In the genomic region with DNA sequence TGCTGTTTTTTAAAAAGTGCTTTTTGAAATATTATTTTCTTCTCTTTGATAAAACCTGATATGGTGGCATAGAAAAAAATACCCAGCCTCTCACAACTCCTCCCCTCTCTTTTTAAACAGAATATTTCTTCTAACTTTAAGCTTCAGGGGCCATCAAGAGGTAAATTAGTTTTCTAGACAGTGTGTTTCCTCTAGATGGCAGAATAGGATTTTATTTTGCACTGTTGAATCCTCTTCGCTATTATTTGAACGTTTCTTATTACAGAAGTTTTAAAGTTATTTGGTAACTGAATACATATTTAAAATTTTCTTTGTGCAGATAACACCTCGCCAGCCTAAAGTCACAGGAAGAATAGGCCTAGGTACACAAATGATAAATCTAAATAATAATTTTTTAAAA, we compare ENCODE assay signal across 9 cellular contexts. TPM values are rescaled to one million over a fixed set of nuclear protein-coding genes. Genes with fewer than 3 reads are reported as not detected.
A peak's percentile ranks its signal among the peaks of the same experiment; 100 is the strongest.
DNase-seq lines count a peak whose midpoint lies in the region; ATAC-seq and TF ChIP-seq lines count a peak whose summit lies in the region.
"Had no signal": no experiment of that assay in that cellular context is flagged by ENCODE, and none has a peak within 500 bp of the region (broad histone marks: within the 10 kb centered on the region; RNA-seq: fewer than 3 reads in every experiment).

No MANE protein-coding gene starts in this region.

- no peak overlapping the region for H2BK120ac ChIP-seq in mesendoderm (ENCODE audit: low read depth, low read length)

- H2AK5ac ChIP-seq in mesendoderm (ENCODE audit: low read length) = no peak overlapping the region

- no peak overlapping the region for H4K5ac ChIP-seq in mesendoderm (ENCODE audit: low read length)

- H3K4me2 ChIP-seq in mesendoderm (ENCODE audit: low read length) = no peak overlapping the region

- H4K8ac ChIP-seq in mesendoderm (ENCODE audit: low read depth, low read length) = no peak overlapping the region

- H3K27ac ChIP-seq in mesendoderm (ENCODE audit: low read depth, low read length) = no peak overlapping the region

- POLR2A ChIA-PET in HEK293T (lab: Yijun Ruan, JAX) = no interaction called here

- ATAC-seq in GM19351 (IDR thresholded peaks at IDR 0.05; ENCODE audit: unreplicated experiment) = no peak
- no peak for ATAC-seq in GM19023 (IDR thresholded peaks at IDR 0.05; ENCODE audit: unreplicated experiment)

- no peaks in the 10 kb centered on the region for H3K36me3 ChIP-seq in mesendoderm (ENCODE audit: control insufficient read depth, insufficient read depth, low read length)

- H3K4me3 ChIP-seq in AG10803 (ENCODE audit: low read length) (no peak overlapping the region), mesendoderm (ENCODE audit: low read length) (no peak overlapping the region)

- CTCF ChIA-PET in HEK293T (lab: Yijun Ruan, JAX) = interaction anchor here (0.6 kb wide), 1 partner anchor 1125 kb away, joined by 3 read pairs; no protein-coding TSS in a partner anchor

- no peak overlapping the region for H3K4ac ChIP-seq in mesendoderm (ENCODE audit: low read depth, low read length)

- peak; percentile 61 for DNase-seq in AG10803 (ENCODE audit: low read depth)
- peak; percentile 8 for DNase-seq in HEK293T (ENCODE audit: extremely low spot score)
- peak; percentile 36 for DNase-seq in SK-MEL-5 (ENCODE audit: low read depth, low spot score)
- peak; percentile 18 for DNase-seq in fibroblast of the conjunctiva (ENCODE audit: low read depth)
- DNase-seq in posterior vena cava (ENCODE audit: low spot score) = no peak
- DNase-seq in mesendoderm = no peak
- DNase-seq: activated CD4-positive, alpha-beta T cell treated with anti-CD3 and anti-CD28 coated beads, Interleukin-2, amount 10 ng/mL, durations not matched to agents 24 days and 14 days had no signal

- no peak overlapping the region for H2BK5ac ChIP-seq in mesendoderm (ENCODE audit: low read length)

- intact Hi-C loops in posterior vena cava (cut with DNase I) = no loop called here

- no peak overlapping the region for H3K23ac ChIP-seq in mesendoderm (ENCODE audit: low read length)

- no peaks in the 10 kb centered on the region for H3K79me2 ChIP-seq in mesendoderm (ENCODE audit: control insufficient read depth, insufficient read depth, low read length)

- no peaks in the 10 kb centered on the region for H3K4me1 ChIP-seq in mesendoderm (ENCODE audit: control insufficient read depth, low read depth, low read length)

- no peak overlapping the region for H3K9ac ChIP-seq in mesendoderm (ENCODE audit: low read length)

- in situ Hi-C loops in SK-MEL-5 (cut with HindIII; ENCODE audit: low pct_unique_long_range_greater_than_20kb, low sequenced_read_pairs) = no loop called here

- H3K79me1 ChIP-seq in mesendoderm (ENCODE audit: low read length) = no peaks in the 10 kb centered on the region

- no peak overlapping the region for H3K56ac ChIP-seq in mesendoderm (ENCODE audit: low read length)

- no peak overlapping the region for H2BK15ac ChIP-seq in mesendoderm (replicated peaks; ENCODE audit: low read depth)

- peak; percentile 68 for TF ChIP-seq CTCF in AG10803 (conservative IDR thresholded peaks at IDR 0.05; ENCODE audit: low read length)

- no peak overlapping the region for H3K18ac ChIP-seq in mesendoderm (ENCODE audit: low read length)

- WGBS in mesendoderm (ENCODE audit: extremely low coverage, insufficient coverage, low lambda C conversion rate) = no CpG with 5 or more reads among the region's 3 CpGs

- H3K27me3 ChIP-seq in mesendoderm (ENCODE audit: insufficient read depth, low read length, poor library complexity) = no peaks in the 10 kb centered on the region

TF ChIP-seq in HEK293T, 16 proteins besides CTCF, POLR2A, EP300 and RAD21:
- TF ChIP-seq BHLHE40 (IDR thresholded peaks at IDR 0.05; ENCODE audit: borderline replicate concordance) = no peak
- no peak for TF ChIP-seq ZNF384 (IDR thresholded peaks at IDR 0.05)
- TF ChIP-seq NFRKB (IDR thresholded peaks at IDR 0.05) = no peak
- TF ChIP-seq CTBP1 (IDR thresholded peaks at IDR 0.05; ENCODE audit: borderline replicate concordance) = no peak
- no peak for TF ChIP-seq TARDBP (IDR thresholded peaks at IDR 0.05)
- no peak for TF ChIP-seq ARNT (IDR thresholded peaks at IDR 0.05)
- TF ChIP-seq SUZ12 (IDR thresholded peaks at IDR 0.05) = no peak
- no peak for TF ChIP-seq HDGF (IDR thresholded peaks at IDR 0.05; ENCODE audit: borderline replicate concordance)

RNA-seq across cellular contexts. Expression of a gene that starts 30.3 kb away (rescaled TPM):
- total RNA-seq in SK-MEL-5 (2014; rRNA removed; shearing (Covaris generic)) = 13.2 and 13.3 TPM in 2 replicates
- polyA plus RNA-seq in SK-MEL-5 (2015; cell fraction: cytosol; rRNA removed) = 6.1 and 8.6 TPM in 2 replicates
- 25.0 and 28.3 TPM in 2 replicates for polyA plus RNA-seq in SK-MEL-5 (2015; cell fraction: nucleus; rRNA removed)
- total RNA-seq in posterior vena cava = 10 to 100 TPM; 10.4 to 12.9 TPM
- polyA plus RNA-seq in mesendoderm (2013, experiment 1 of 2) = 30.4 TPM
- 30.0 TPM for polyA plus RNA-seq in mesendoderm (2013, experiment 2 of 2)

RNA-seq across cellular contexts. Expression of a gene that starts 38.1 kb away (rescaled TPM):
- total RNA-seq in SK-MEL-5 (2014; rRNA removed; shearing (Covaris generic)) = 3.5 and 5.7 TPM in 2 replicates
- polyA plus RNA-seq in SK-MEL-5 (2015; cell fraction: cytosol; rRNA removed) = 3.2 and 3.8 TPM in 2 replicates
- polyA plus RNA-seq in SK-MEL-5 (2015; cell fraction: nucleus; rRNA removed) = 10.9 and 20.2 TPM in 2 replicates
- total RNA-seq in posterior vena cava = 10 to 100 TPM in 1 of 2 donors, 1 to 10 TPM in 1; 8.5 to 10.1 TPM
- 9.7 TPM for polyA plus RNA-seq in mesendoderm (2013, experiment 1 of 2)
- 9.7 TPM for polyA plus RNA-seq in mesendoderm (2013, experiment 2 of 2)

Comparison
In these comparisons a context has a peak if more than half of its experiments do, and no peak if none do; other contexts are left out.
1. DNase-seq: peak in AG10803 (single experiment), HEK293T (single experiment), SK-MEL-5 (single experiment) and fibroblast of the conjunctiva (single experiment); none in posterior vena cava (single experiment) and mesendoderm (single experiment).